8 cellular contexts compared by ENCODE assay signal in genomic region chr9:124770359-124771020, GRCh38. TPM values are rescaled to one million over a fixed set of nuclear protein-coding genes. Genes with fewer than 3 reads are reported as not detected.
DNase-seq lines count a peak whose midpoint lies in the region; ATAC-seq and TF ChIP-seq lines count a peak whose summit lies in the region.

No MANE protein-coding gene starts in this region.

- no peak for ATAC-seq in CD4-positive, alpha-beta T cell (ENCODE audit: poor library complexity)
- no peak for ATAC-seq in HG03095 (IDR thresholded peaks at IDR 0.05; ENCODE audit: unreplicated experiment)

- intact Hi-C loops in CD4-positive, alpha-beta T cell (cut with DNase I, micrococcal nuclease), result loop anchor here (1.0 to 5.0 kb wide), 4 partner anchors 91 to 372 kb away; partner anchors contain the start of genes GOLGA1 (in 1 of the 2), PSMB7 (in 1 of the 2), RPL35 (in 1 of the 2) and SCAI (in 1 of the 2)

- no peaks in the 10 kb centered on the region for H3K9me3 Mint-ChIP-seq in CD4-positive, alpha-beta T cell
- H3K9me3 Mint-ChIP-seq in HFFc6 (no peaks in the 10 kb centered on the region), osteocyte (ENCODE audit: unreplicated experiment) (no peaks in the 10 kb centered on the region)

- CTCF ChIA-PET in CD4-positive, alpha-beta T cell (lab: Charles Lee), result interaction anchor here (0.6 to 9.2 kb wide), 4 partner anchors 59 to 91 kb away, joined by 3 to 106 read pairs (median 4); partner anchors contain the start of gene WDR38

- POLR2A ChIA-PET in CD4-positive, alpha-beta T cell (lab: Charles Lee), result interaction anchor here (0.6 to 4.4 kb wide), 8 partner anchors 9 to 157 kb away, joined by 3 to 21 read pairs (median 4); partner anchors contain the start of genes ARPC5L, RPL35 and WDR38

- H3K4me1 Mint-ChIP-seq in CD4-positive, alpha-beta T cell (ENCODE audit: low read depth), result peaks cover 39% of the 10 kb centered on the region
- H3K4me1 Mint-ChIP-seq in HFFc6 (ENCODE audit: low read depth), result peaks cover 27% of the 10 kb centered on the region
- peaks cover 21% of the 10 kb centered on the region for H3K4me1 Mint-ChIP-seq in osteocyte (ENCODE audit: unreplicated experiment)

- DNase-seq in CD4-positive, alpha-beta T cell, result no peak
- no peak for DNase-seq in HFFc6
- DNase-seq in fibroblast of mammary gland (ENCODE audit: low read depth), result no peak
- DNase-seq in osteocyte (ENCODE audit: extremely low spot score, unreplicated experiment), result peak; percentile 70
- no peak for DNase-seq in NCI-H2107 (lab: John Stamatoyannopoulos, UW)
- no peak for DNase-seq in NOMO-1 (lab: John Stamatoyannopoulos, UW; ENCODE audit: unreplicated experiment in 2 of 2)

- H3K36me3 Mint-ChIP-seq in CD4-positive, alpha-beta T cell (ENCODE audit: low read depth), result no peaks in the 10 kb centered on the region
- no peaks in the 10 kb centered on the region for H3K36me3 Mint-ChIP-seq in HFFc6 (ENCODE audit: low read depth)
- H3K36me3 Mint-ChIP-seq in osteocyte (ENCODE audit: unreplicated experiment), result no peaks in the 10 kb centered on the region

- H3K4me3 Mint-ChIP-seq in CD4-positive, alpha-beta T cell, result peak overlapping the region; percentile 89
- peak overlapping the region; percentile 82 for H3K4me3 Mint-ChIP-seq in HFFc6
- H3K4me3 Mint-ChIP-seq in osteocyte (ENCODE audit: unreplicated experiment), result peak overlapping the region; percentile 82

- H3K27me3 Mint-ChIP-seq in CD4-positive, alpha-beta T cell, result peaks cover 87% of the 10 kb centered on the region
- peaks cover 24% of the 10 kb centered on the region for H3K27me3 Mint-ChIP-seq in HFFc6 (ENCODE audit: insufficient read depth)
- peaks cover 47% of the 10 kb centered on the region for H3K27me3 Mint-ChIP-seq in osteocyte (ENCODE audit: unreplicated experiment)

- H3K4me3 ChIP-seq in fibroblast of mammary gland (ENCODE audit: control insufficient read depth, low read depth, low read length), result peak overlapping the region; percentile 53

- no peak overlapping the region for H3K27ac Mint-ChIP-seq in CD4-positive, alpha-beta T cell
- no peak overlapping the region for H3K27ac Mint-ChIP-seq in HFFc6
- H3K27ac Mint-ChIP-seq in osteocyte (ENCODE audit: unreplicated experiment), result no peak overlapping the region

- no peaks in the 10 kb centered on the region for H3K9me3 ChIP-seq in CD4-positive, alpha-beta T cell (ENCODE audit: control insufficient read depth, low read length)

- peaks cover 70% of the 10 kb centered on the region for H3K27me3 ChIP-seq in CD4-positive, alpha-beta T cell (ENCODE audit: control insufficient read depth, insufficient read depth, low read length)

- no peak for TF ChIP-seq CTCF in CD4-positive, alpha-beta T cell (IDR thresholded peaks at IDR 0.05)
- TF ChIP-seq CTCF in HFFc6 (IDR thresholded peaks at IDR 0.05) (no peak), VCaP (conservative IDR thresholded peaks at IDR 0.05) (no peak), fibroblast of mammary gland (conservative IDR thresholded peaks at IDR 0.05; ENCODE audit: control insufficient read depth, insufficient read depth, low read depth, low read length) (no peak), osteocyte (IDR thresholded peaks at IDR 0.05) (no peak)

- H3K27ac ChIP-seq in CD4-positive, alpha-beta T cell (ENCODE audit: low read depth, low read length), result no peak overlapping the region
- H3K27ac ChIP-seq in VCaP, result peak overlapping the region; percentile 77

RNA-seq across cellular contexts. Expression of gene NR6A1, which starts 0.6 kb away (rescaled TPM):
- not detected for total RNA-seq in CD4-positive, alpha-beta T cell
- total RNA-seq in HFFc6 (2021; fragmentation: NEBNext Ultra II Directional; extraction: Animal tissue kit (Norgen Biotek cat#: 25700)), result under 1 TPM; 0.05 to 0.26 (median 0.13) TPM
- total RNA-seq in osteocyte, result 0.56 and 0.78 TPM in 2 replicates

RNA-seq across cellular contexts. Expression of gene OLFML2A, which starts 6.4 kb away (rescaled TPM):
- not detected for total RNA-seq in CD4-positive, alpha-beta T cell
- total RNA-seq in HFFc6 (2021; fragmentation: NEBNext Ultra II Directional; extraction: Animal tissue kit (Norgen Biotek cat#: 25700)), result under 1 TPM; 0.30 to 0.88 (median 0.36) TPM
- 146 and 169 TPM in 2 replicates for total RNA-seq in osteocyte

Comparison
In these comparisons a context has a peak if more than half of its experiments do, and no peak if none do; other contexts are left out.
1. RNA of gene OLFML2A, which starts 6.4 kb away (total RNA-seq): 146 to 169 TPM in osteocyte; 0.30 to 0.88 TPM in HFFc6 and not detected in CD4-positive, alpha-beta T cell; every median in the first group is over 10 times any median in the second.
2. Peak in every context shown above with its lines, with median percentiles within 50 percentile points of each other: H3K4me3 Mint-ChIP-seq.